In genomic region chr1:52913537-52913936, GRCh38 we compare ENCODE assay signal across 16 cellular contexts. TPM values are rescaled to one million over a fixed set of nuclear protein-coding genes. Genes with fewer than 3 reads are reported as not detected.
DNase-seq lines count a peak whose midpoint lies in the region; ATAC-seq, FAIRE-seq and TF ChIP-seq lines count a peak whose summit lies in the region.
"Had no signal": no experiment of that assay in that cellular context is flagged by ENCODE, and none has a peak within 500 bp of the region (broad histone marks: within the 10 kb centered on the region; RNA-seq: fewer than 3 reads in every experiment).

No MANE protein-coding gene starts in this region.

- H3K27me3 ChIP-seq in GM12878 (replicated peaks in 1 of 2; ENCODE audit: control insufficient read depth in 2 of 2, insufficient read depth in 2 of 2, low read length in 1 of 2): no peaks in the 10 kb centered on the region
- H3K27me3 ChIP-seq in neural progenitor cell: no peaks in the 10 kb centered on the region
- H3K27me3 ChIP-seq: gastrocnemius medialis, ovary had no signal

- intact Hi-C loops in activated CD4-positive, alpha-beta memory T cell treated with anti-CD3 and anti-CD28 coated beads for 36 hours (cut with micrococcal nuclease): no loop called here
- intact Hi-C loops in GM12878 (cut with micrococcal nuclease; ENCODE audit: unreplicated experiment): no loop called here

- H3K27ac ChIP-seq in GM12878 (ENCODE audit: control insufficient read depth, insufficient read depth) (no peak overlapping the region), neural progenitor cell (no peak overlapping the region)
- H3K27ac ChIP-seq: gastrocnemius medialis, ovary, thoracic aorta had no signal

- peak; percentile 24 for DNase-seq in activated CD4-positive, alpha-beta memory T cell treated with anti-CD3 and anti-CD28 coated beads for 36 hours
- no peak for DNase-seq in activated CD4-positive, alpha-beta memory T cell treated with anti-CD3 and anti-CD28 coated beads, Interleukin-2, amount 10 ng/mL, durations not matched to agents 7 days and 5 days
- DNase-seq in GM12878 (ENCODE audit: low read depth, low spot score) (no peak), neural progenitor cell (ENCODE audit: low spot score) (peak; percentile 68), GM10266 (ENCODE audit: extremely low spot score) (no peak)
- DNase-seq: activated CD4-positive, alpha-beta T cell treated with anti-CD3 and anti-CD28 coated beads for 1 hour; gastrocnemius medialis; ovary; stimulated activated CD4-positive, alpha-beta T cell treated with anti-CD3 and anti-CD28 coated beads, Interleukin-12 subunit alpha, Interleukin-12 subunit beta, amount 100 ng/mL, for 4 hours; SW 1271 had no signal

- ATAC-seq in GM12878 (peak; percentile 20; the same call in 1 of the 3 replicates), HG02870 (IDR thresholded peaks at IDR 0.05; ENCODE audit: unreplicated experiment) (no peak), GM21717 (IDR thresholded peaks at IDR 0.05; ENCODE audit: unreplicated experiment) (no peak)
- ATAC-seq: gastrocnemius medialis had no signal

- H3K79me2 ChIP-seq in GM12878 (ENCODE audit: control insufficient read depth, insufficient read depth, low read length) (no peaks in the 10 kb centered on the region), neural progenitor cell (ENCODE audit: low read depth) (no peaks in the 10 kb centered on the region)

- H3K4me1 Mint-ChIP-seq in activated CD4-positive, alpha-beta memory T cell treated with anti-CD3 and anti-CD28 coated beads for 36 hours (ENCODE audit: low read depth): no peaks in the 10 kb centered on the region
- no peaks in the 10 kb centered on the region for H3K4me1 Mint-ChIP-seq in activated CD4-positive, alpha-beta memory T cell treated with anti-CD3 and anti-CD28 coated beads, Interleukin-2, amount 10 ng/mL, durations not matched to agents 7 days and 5 days
- no peaks in the 10 kb centered on the region for H3K4me1 Mint-ChIP-seq in neural progenitor cell

- H3F3A ChIP-seq in neural progenitor cell (ENCODE audit: low read depth): no peaks in the 10 kb centered on the region

- H3K27me3 Mint-ChIP-seq in activated CD4-positive, alpha-beta memory T cell treated with anti-CD3 and anti-CD28 coated beads for 36 hours: no peaks in the 10 kb centered on the region
- no peaks in the 10 kb centered on the region for H3K27me3 Mint-ChIP-seq in activated CD4-positive, alpha-beta memory T cell treated with anti-CD3 and anti-CD28 coated beads, Interleukin-2, amount 10 ng/mL, durations not matched to agents 7 days and 5 days
- peaks cover 4% of the 10 kb centered on the region for H3K27me3 Mint-ChIP-seq in neural progenitor cell (ENCODE audit: insufficient read depth, low read depth)

- H3K36me3 ChIP-seq in GM12878 (ENCODE audit: control insufficient read depth in 2 of 2, insufficient read depth in 2 of 2, low read length in 1 of 2) (no peaks in the 10 kb centered on the region), neural progenitor cell (no peaks in the 10 kb centered on the region)
- H3K36me3 ChIP-seq: gastrocnemius medialis, ovary, thoracic aorta had no signal

- no peak overlapping the region for H2AFZ ChIP-seq in GM12878 (ENCODE audit: control insufficient read depth, low read depth, low read length)
- H2AFZ ChIP-seq in neural progenitor cell (replicated peaks): peak overlapping the region; percentile 40

- WGBS in GM12878 (ENCODE audit: insufficient coverage, insufficient replicate concordance, low lambda C conversion rate, missing lambda C conversion rate): 92% methylated on average over 8 of the region's 8 CpGs

- H3K4me1 ChIP-seq in GM12878 (ENCODE audit: control insufficient read depth, insufficient read depth, low read length): no peaks in the 10 kb centered on the region
- peaks cover 3% of the 10 kb centered on the region for H3K4me1 ChIP-seq in neural progenitor cell

- H3K9ac ChIP-seq in GM12878 (ENCODE audit: control insufficient read depth, insufficient read depth, low read length) (no peak overlapping the region), neural progenitor cell (no peak overlapping the region)

- RAD21 ChIA-PET in GM12878 (lab: Charles Lee; ENCODE audit: unreplicated experiment): no interaction called here

- H3K36me3 Mint-ChIP-seq in activated CD4-positive, alpha-beta memory T cell treated with anti-CD3 and anti-CD28 coated beads for 36 hours: peaks cover 4% of the 10 kb centered on the region
- H3K36me3 Mint-ChIP-seq in activated CD4-positive, alpha-beta memory T cell treated with anti-CD3 and anti-CD28 coated beads, Interleukin-2, amount 10 ng/mL, durations not matched to agents 7 days and 5 days (ENCODE audit: low read depth): no peaks in the 10 kb centered on the region
- H3K36me3 Mint-ChIP-seq in neural progenitor cell: no peaks in the 10 kb centered on the region

- H3K4me2 ChIP-seq in GM12878 (ENCODE audit: control insufficient read depth, insufficient read depth) (no peak overlapping the region), neural progenitor cell (no peak overlapping the region)

- POLR2A ChIA-PET in activated CD4-positive, alpha-beta memory T cell treated with anti-CD3 and anti-CD28 coated beads for 36 hours (lab: Charles Lee): no interaction called here
- POLR2A ChIA-PET in activated CD4-positive, alpha-beta memory T cell treated with anti-CD3 and anti-CD28 coated beads, Interleukin-2, amount 10 ng/mL, durations not matched to agents 7 days and 5 days (lab: Charles Lee): no interaction called here
- POLR2A ChIA-PET in GM12878 (lab: Charles Lee): no interaction called here

- in situ Hi-C loops in GM12878 (cut with MboI): loop anchor here (25.0 kb wide), 1 partner anchor 274 kb away; the partner anchor contains the start of gene CPT2

- FAIRE-seq in GM12878 (lab: Jason Lieb, UNC): no peak
- FAIRE-seq: islet of Langerhans had no signal

- H3K4me3 ChIP-seq in GM12878: no peak overlapping the region
- H3K4me3 ChIP-seq in neural progenitor cell: no peak overlapping the region
- H3K4me3 ChIP-seq: gastrocnemius medialis, ovary, thoracic aorta had no signal

- SMC1A ChIA-PET in GM12878 (lab: Charles Lee; ENCODE audit: uncharacterized antibody, unreplicated experiment): no interaction called here

- no peak for TF ChIP-seq POLR2A in GM12878 (IDR thresholded peaks at IDR 0.05; ENCODE audit: low read depth, low read length)

- H4K20me1 ChIP-seq in GM12878 (ENCODE audit: control insufficient read depth, insufficient read depth) (no peaks in the 10 kb centered on the region), neural progenitor cell (ENCODE audit: low read depth) (no peaks in the 10 kb centered on the region)

- no TSS peak for BruUV-seq in GM12878 (replicated peaks; lab: Mats Ljungman, UMichigan)

- H3K27ac Mint-ChIP-seq in activated CD4-positive, alpha-beta memory T cell treated with anti-CD3 and anti-CD28 coated beads for 36 hours: no peak overlapping the region
- no peak overlapping the region for H3K27ac Mint-ChIP-seq in activated CD4-positive, alpha-beta memory T cell treated with anti-CD3 and anti-CD28 coated beads, Interleukin-2, amount 10 ng/mL, durations not matched to agents 7 days and 5 days
- no peak overlapping the region for H3K27ac Mint-ChIP-seq in neural progenitor cell
- H3K27ac Mint-ChIP-seq: activated T-helper 2 cell treated with anti-CD3 and anti-CD28 coated beads, Interferon-gamma antibody, Interleukin-2, Interleukin-4, amounts not matched to agents 10 μg/mL and 5 μg/mL and 100 μg/mL, durations not matched to agents 14 hours and 24 hours and 36 hours had no signal

- peak; percentile 36 for TF ChIP-seq RAD21 in Ishikawa (IDR thresholded peaks at IDR 0.05; ENCODE audit: low read depth)
- TF ChIP-seq RAD21 in GM12878 (IDR thresholded peaks at IDR 0.05; ENCODE audit: insufficient read depth, low read depth, low read length): no peak

- H3K4me3 Mint-ChIP-seq in activated CD4-positive, alpha-beta memory T cell treated with anti-CD3 and anti-CD28 coated beads for 36 hours: no peak overlapping the region
- no peak overlapping the region for H3K4me3 Mint-ChIP-seq in activated CD4-positive, alpha-beta memory T cell treated with anti-CD3 and anti-CD28 coated beads, Interleukin-2, amount 10 ng/mL, durations not matched to agents 7 days and 5 days
- H3K4me3 Mint-ChIP-seq in neural progenitor cell: no peak overlapping the region

- CTCF ChIA-PET in activated CD4-positive, alpha-beta memory T cell treated with anti-CD3 and anti-CD28 coated beads for 36 hours (lab: Charles Lee): no interaction called here
- CTCF ChIA-PET in activated CD4-positive, alpha-beta memory T cell treated with anti-CD3 and anti-CD28 coated beads, Interleukin-2, amount 10 ng/mL, durations not matched to agents 7 days and 5 days (lab: Charles Lee): no interaction called here
- CTCF ChIA-PET in GM12878 (lab: Yijun Ruan, JAX): no interaction called here

- TF ChIP-seq CTCF in GM12878 (IDR thresholded peaks at IDR 0.05 in 2 of 3, conservative IDR thresholded peaks at IDR 0.05 in 1 of 3; ENCODE audit: control insufficient read depth in 2 of 3, extremely low read depth in 1 of 3, insufficient read depth in 1 of 3, low read depth in 3 of 3, low read length in 3 of 3) (no peak; a peak in 1 of 6 replicates), neural progenitor cell (IDR thresholded peaks at IDR 0.05) (peak; percentile 48), GM10266 (IDR thresholded peaks at IDR 0.05; ENCODE audit: control insufficient read depth, insufficient read depth, low read depth, missing control alignments) (no peak)

- H3K9me3 ChIP-seq in GM12878 (replicated peaks; ENCODE audit: control insufficient read depth, insufficient read depth, low read length) (no peaks in the 10 kb centered on the region), neural progenitor cell (ENCODE audit: low read depth) (no peaks in the 10 kb centered on the region)
- H3K9me3 ChIP-seq: gastrocnemius medialis, ovary, thoracic aorta had no signal

- no peaks in the 10 kb centered on the region for H3K9me3 Mint-ChIP-seq in activated CD4-positive, alpha-beta memory T cell treated with anti-CD3 and anti-CD28 coated beads for 36 hours
- H3K9me3 Mint-ChIP-seq in activated CD4-positive, alpha-beta memory T cell treated with anti-CD3 and anti-CD28 coated beads, Interleukin-2, amount 10 ng/mL, durations not matched to agents 7 days and 5 days: no peaks in the 10 kb centered on the region
- H3K9me3 Mint-ChIP-seq in neural progenitor cell: no peaks in the 10 kb centered on the region
- H3K9me3 Mint-ChIP-seq: activated T-helper 2 cell treated with anti-CD3 and anti-CD28 coated beads, Interferon-gamma antibody, Interleukin-2, Interleukin-4, amounts not matched to agents 10 μg/mL and 5 μg/mL and 100 μg/mL, durations not matched to agents 14 hours and 24 hours and 36 hours had no signal

- no peak for TF ChIP-seq EP300 in Ishikawa (IDR thresholded peaks at IDR 0.05; ENCODE audit: borderline replicate concordance)
- TF ChIP-seq EP300 in GM12878 (IDR thresholded peaks at IDR 0.05; ENCODE audit: borderline replicate concordance in 1 of 2, control insufficient read depth in 1 of 2, low read depth in 2 of 2, low read length in 2 of 2): no peak

RNA-seq across cellular contexts. Expression of gene ECHDC2, which starts 8.0 kb away (rescaled TPM):
- 10 to 100 TPM; 47.7 to 50.8 TPM for total RNA-seq in activated CD4-positive, alpha-beta memory T cell treated with anti-CD3 and anti-CD28 coated beads for 36 hours
- 10 to 100 TPM; 63.9 to 64.5 TPM for total RNA-seq in activated CD4-positive, alpha-beta memory T cell treated with anti-CD3 and anti-CD28 coated beads, Interleukin-2, amount 10 ng/mL, durations not matched to agents 7 days and 5 days
- 85.9 and 89.7 TPM in 2 replicates for total RNA-seq in GM12878 (2013; cell fraction: nucleolus; rRNA removed)
- total RNA-seq in GM12878 (2014; rRNA removed): 4.4 and 6.9 TPM in 2 replicates
- 4.3 and 5.6 TPM in 2 replicates for total RNA-seq in GM12878 (2014; rRNA removed; fragmentation: Illumina TruSeq; extraction: Trizol)
- total RNA-seq in GM12878 (2021): 5.8 and 6.6 TPM in 2 replicates
- polyA plus RNA-seq in GM12878 (2011; ENCODE audit: low read depth): 15.0 TPM
- 16.3 and 17.0 TPM in 2 replicates for polyA plus RNA-seq in GM12878 (2011; rRNA removed)
- 12.0 and 18.5 TPM in 2 replicates for polyA plus RNA-seq in GM12878 (2011; cell fraction: cytosol; rRNA removed)
- 67.5 and 71.7 TPM in 2 replicates for polyA plus RNA-seq in GM12878 (2011; cell fraction: nucleus; rRNA removed)
- 26.3 and 33.3 TPM in 2 replicates for polyA plus RNA-seq in GM12878 (2012)
- 3.0 and 7.9 TPM in 2 replicates for polyA plus RNA-seq in GM12878 (2014; fragmentation: Illumina TruSeq; extraction: Trizol)
- 1 to 10 TPM; 1.3 to 1.4 TPM for polyA plus RNA-seq in GM12878 (2014; fragmentation: Nextera tagmentation; extraction: Ambion mirVana)
- 12.6 and 14.5 TPM in 2 replicates for polyA plus RNA-seq in GM12878 (2014; rRNA removed)
- 1 to 10 TPM; 3.4 to 4.4 TPM for polyA plus RNA-seq in GM12878 (2016; fragmentation: Nextera tagmentation; extraction: Ambion mirVana)
- polyA minus RNA-seq in GM12878 (2011; rRNA and poly(A)+ RNA removed): 9.0 and 15.5 TPM in 2 replicates
- 2.9 and 3.8 TPM in 2 replicates for polyA minus RNA-seq in GM12878 (2011; cell fraction: cytosol; rRNA and poly(A)+ RNA removed)
- polyA minus RNA-seq in GM12878 (2011; cell fraction: nucleus; rRNA and poly(A)+ RNA removed): 8.7 and 12.5 TPM in 2 replicates
- total RNA-seq in neural progenitor cell (ENCODE audit: low replicate concordance): 7.6 and 10.7 TPM in 2 replicates

RNA-seq across cellular contexts. Expression of gene SCP2, which starts 13.5 kb away (rescaled TPM):
- 10 to 100 TPM; 78.1 to 81.1 TPM for total RNA-seq in activated CD4-positive, alpha-beta memory T cell treated with anti-CD3 and anti-CD28 coated beads for 36 hours
- 10 to 100 TPM; 91.0 to 99.9 TPM for total RNA-seq in activated CD4-positive, alpha-beta memory T cell treated with anti-CD3 and anti-CD28 coated beads, Interleukin-2, amount 10 ng/mL, durations not matched to agents 7 days and 5 days
- total RNA-seq in GM12878 (2013; cell fraction: nucleolus; rRNA removed): 28.6 and 32.9 TPM in 2 replicates
- total RNA-seq in GM12878 (2014; rRNA removed) (74.3 and 96.9 TPM in 2 replicates), GM12878 (2014; rRNA removed; fragmentation: Illumina TruSeq; extraction: Trizol) (125 and 126 TPM in 2 replicates), GM12878 (2021) (77.6 and 79.7 TPM in 2 replicates), neural progenitor cell (ENCODE audit: low replicate concordance) (71.1 and 101 TPM in 2 replicates)
- polyA plus RNA-seq in GM12878 (2011; ENCODE audit: low read depth): 100 TPM
- polyA plus RNA-seq in GM12878 (2011; rRNA removed) (116 and 183 TPM in 2 replicates), GM12878 (2014; fragmentation: Illumina TruSeq; extraction: Trizol) (128 and 165 TPM in 2 replicates), GM12878 (2014; fragmentation: Nextera tagmentation; extraction: Ambion mirVana) (100 to 1,000 TPM; 216 to 327 TPM), GM12878 (2014; rRNA removed) (73.2 and 75.6 TPM in 2 replicates), GM12878 (2016; fragmentation: Nextera tagmentation; extraction: Ambion mirVana) (100 to 1,000 TPM; 156 to 161 TPM)
- polyA plus RNA-seq in GM12878 (2011; cell fraction: cytosol; rRNA removed): 32.6 and 35.5 TPM in 2 replicates
- 31.1 and 33.9 TPM in 2 replicates for polyA plus RNA-seq in GM12878 (2011; cell fraction: nucleus; rRNA removed)
- polyA plus RNA-seq in GM12878 (2012): 65.6 and 81.8 TPM in 2 replicates
- polyA minus RNA-seq in GM12878 (2011; rRNA and poly(A)+ RNA removed): 31.3 and 37.3 TPM in 2 replicates
- polyA minus RNA-seq in GM12878 (2011; cell fraction: cytosol; rRNA and poly(A)+ RNA removed): 19.6 and 21.4 TPM in 2 replicates
- polyA minus RNA-seq in GM12878 (2011; cell fraction: nucleus; rRNA and poly(A)+ RNA removed): 10.8 and 11.2 TPM in 2 replicates

Comparison
In these comparisons a context has a peak if more than half of its experiments do, and no peak if none do; other contexts are left out.
1. DNase-seq: peak in activated CD4-positive, alpha-beta memory T cell treated with anti-CD3 and anti-CD28 coated beads for 36 hours (single experiment) and neural progenitor cell (single experiment); none in activated CD4-positive, alpha-beta memory T cell treated with anti-CD3 and anti-CD28 coated beads, Interleukin-2, amount 10 ng/mL, durations not matched to agents 7 days and 5 days (single experiment), GM12878 (single experiment) and GM10266 (single experiment).